Comparison of ENCODE assay signal across 29 cellular contexts in the genomic region with DNA sequence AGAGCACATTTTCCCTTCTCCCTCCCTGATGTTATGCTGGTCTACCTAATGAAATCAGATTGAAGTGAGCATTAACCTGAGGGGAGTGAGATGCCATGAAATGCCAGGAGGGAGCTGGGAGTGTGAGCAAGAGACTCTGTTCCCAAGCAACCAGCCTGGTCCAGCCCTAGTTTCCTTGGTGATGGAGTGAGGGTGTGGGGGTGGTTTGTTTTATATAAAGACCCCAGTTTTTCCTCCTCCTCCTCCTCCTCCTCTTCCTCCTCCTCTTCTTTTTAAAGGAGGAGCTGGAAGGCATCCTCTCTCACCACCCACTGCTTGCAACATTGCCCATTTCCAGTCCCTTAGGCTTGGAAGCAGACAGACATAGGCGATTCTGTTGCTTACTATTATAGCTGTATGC.
"Had no signal": no experiment of that assay in that cellular context is flagged by ENCODE, and none has a peak within 500 bp of the region (broad histone marks: within the 10 kb centered on the region; RNA-seq: fewer than 3 reads in every experiment).

No MANE protein-coding gene starts in this region.

- DNase-seq: activated B cell treated with CpG ODN at 0.5 μM for 24 hours; activated CD4-positive, alpha-beta memory T cell treated with anti-CD3 and anti-CD28 coated beads for 36 hours; activated CD4-positive, alpha-beta T cell treated with anti-CD3 and anti-CD28 coated beads for 4 hours; activated CD4-positive, alpha-beta T cell treated with anti-CD3 and anti-CD28 coated beads, Interleukin-2, amount 50 U/mL, for 1 hour; activated CD4-positive, CD25-positive, alpha-beta regulatory T cell treated with anti-CD3 and anti-CD28 coated beads, Interleukin-2, amount 50 U/mL, for 72 hours; activated CD8-positive, alpha-beta memory T cell treated with anti-CD3 and anti-CD28 coated beads, Interleukin-2, amount 50 U/mL, for 4 hours; activated effector memory CD4-positive, alpha-beta T cell treated with Interleukin-2 at 50 U/mL for 16 hours; activated naive CD4-positive, alpha-beta T cell treated with anti-CD3 and anti-CD28 coated beads, Interleukin-2, amount 10 ng/mL, durations not matched to agents 7 days and 5 days; activated naive CD8-positive, alpha-beta T cell treated with anti-CD3 and anti-CD28 coated beads, Interleukin-2, amount 50 U/mL, for 24 hours; activated T-cell treated with anti-CD3 and anti-CD28 coated beads for 4 hours; activated T-cell treated with anti-CD3 and anti-CD28 coated beads, Interleukin-2, amount 50 U/mL, for 4 hours; aorta; brain microvascular endothelial cell; central memory CD4-positive, alpha-beta T cell; NCI-H1105; NCI-H1417 treated with DMSO at 0.1 percent for 48 hours; NCI-H187 treated with DMSO at 0.1 percent for 48 hours; NCI-H2081; NCI-H345; NCI-H524 treated with DMSO at 0.1 percent for 48 hours; SHP77; SK-N-SH; T-helper 1 cell; T-helper 2 cell; T-helper 9 cell had no signal

- H3K36me3 Mint-ChIP-seq: activated CD4-positive, alpha-beta memory T cell treated with anti-CD3 and anti-CD28 coated beads for 36 hours; activated naive CD4-positive, alpha-beta T cell treated with anti-CD3 and anti-CD28 coated beads, Interleukin-2, amount 10 ng/mL, durations not matched to agents 7 days and 5 days; activated naive CD8-positive, alpha-beta T cell had no signal

- H3K27ac ChIP-seq: brain microvascular endothelial cell, SJSA1, VCaP had no signal

- H3K4me3 Mint-ChIP-seq: activated B cell treated with CpG ODN at 0.5 μM for 24 hours; activated CD4-positive, alpha-beta memory T cell treated with anti-CD3 and anti-CD28 coated beads for 36 hours; activated naive CD4-positive, alpha-beta T cell treated with anti-CD3 and anti-CD28 coated beads, Interleukin-2, amount 10 ng/mL, durations not matched to agents 7 days and 5 days; activated naive CD8-positive, alpha-beta T cell; activated naive CD8-positive, alpha-beta T cell treated with anti-CD3 and anti-CD28 coated beads, Interleukin-2, amount 50 U/mL, for 24 hours; activated T-cell treated with anti-CD3 and anti-CD28 coated beads, Interleukin-2, amount 50 U/mL, for 4 hours had no signal

- H3K4me1 ChIP-seq: SJSA1 had no signal

- H3K9me3 Mint-ChIP-seq: activated B cell treated with CpG ODN at 0.5 μM for 24 hours; activated CD4-positive, alpha-beta memory T cell treated with anti-CD3 and anti-CD28 coated beads for 36 hours; activated naive CD4-positive, alpha-beta T cell treated with anti-CD3 and anti-CD28 coated beads, Interleukin-2, amount 10 ng/mL, durations not matched to agents 7 days and 5 days; activated naive CD8-positive, alpha-beta T cell treated with anti-CD3 and anti-CD28 coated beads, Interleukin-2, amount 50 U/mL, for 24 hours; activated T-cell treated with anti-CD3 and anti-CD28 coated beads, Interleukin-2, amount 50 U/mL, for 4 hours had no signal

- H3K9me3 ChIP-seq: SJSA1, SK-N-SH had no signal

- H3K4me1 Mint-ChIP-seq: activated B cell treated with CpG ODN at 0.5 μM for 24 hours; activated naive CD4-positive, alpha-beta T cell treated with anti-CD3 and anti-CD28 coated beads, Interleukin-2, amount 10 ng/mL, durations not matched to agents 7 days and 5 days; activated naive CD8-positive, alpha-beta T cell treated with anti-CD3 and anti-CD28 coated beads, Interleukin-2, amount 50 U/mL, for 24 hours had no signal

- H3K27ac Mint-ChIP-seq: activated B cell treated with CpG ODN at 0.5 μM for 24 hours; activated CD4-positive, alpha-beta memory T cell treated with anti-CD3 and anti-CD28 coated beads for 36 hours; activated naive CD4-positive, alpha-beta T cell treated with anti-CD3 and anti-CD28 coated beads, Interleukin-2, amount 10 ng/mL, durations not matched to agents 7 days and 5 days; activated naive CD8-positive, alpha-beta T cell; activated naive CD8-positive, alpha-beta T cell treated with anti-CD3 and anti-CD28 coated beads, Interleukin-2, amount 50 U/mL, for 24 hours had no signal

- H3K4me3 ChIP-seq: SJSA1 had no signal

- H3K36me3 ChIP-seq: brain microvascular endothelial cell, SJSA1 had no signal

- H3K27me3 ChIP-seq: brain microvascular endothelial cell had no signal

- ATAC-seq: activated naive CD8-positive, alpha-beta T cell treated with anti-CD3 and anti-CD28 coated beads, Interleukin-2, amount 50 U/mL, for 24 hours; activated T-cell treated with anti-CD3 and anti-CD28 coated beads, Interleukin-2, amount 50 U/mL, for 4 hours; Panc1 had no signal
